In genomic region chrX:71615056-71615455, GRCh38 we compare ENCODE assay signal across 30 cellular contexts. TPM values are rescaled to one million over a fixed set of nuclear protein-coding genes. Genes with fewer than 3 reads are reported as not detected.
DNase-seq lines count a peak whose midpoint lies in the region; ATAC-seq, FAIRE-seq and TF ChIP-seq lines count a peak whose summit lies in the region.
"Had no signal": no experiment of that assay in that cellular context is flagged by ENCODE, and none has a peak within 500 bp of the region (broad histone marks: within the 10 kb centered on the region; RNA-seq: fewer than 3 reads in every experiment).

No MANE protein-coding gene starts in this region.

- TF ChIP-seq POLR2A in GM12878 (IDR thresholded peaks at IDR 0.05; ENCODE audit: low read depth, low read length), result no peak

- no peaks in the 10 kb centered on the region for H3K9me3 ChIP-seq in T-helper 17 cell (ENCODE audit: control insufficient read depth, low read length, poor library complexity, severe bottlenecking)
- H3K9me3 ChIP-seq in GM12878 (replicated peaks; ENCODE audit: control insufficient read depth, insufficient read depth, low read length), result no peaks in the 10 kb centered on the region; the same call in 2 of the 3 replicates
- H3K9me3 ChIP-seq: neutrophil, psoas muscle had no signal

- no peak for TF ChIP-seq CTCF in GM12878 (IDR thresholded peaks at IDR 0.05 in 2 of 3, conservative IDR thresholded peaks at IDR 0.05 in 1 of 3; ENCODE audit: control insufficient read depth in 2 of 3, extremely low read depth in 1 of 3, insufficient read depth in 1 of 3, low read depth in 3 of 3, low read length in 3 of 3)

- H3K79me2 ChIP-seq in GM12878 (ENCODE audit: control insufficient read depth, insufficient read depth, low read length), result peaks cover 22% of the 10 kb centered on the region

- H3K27me3 Mint-ChIP-seq in activated naive CD4-positive, alpha-beta T cell treated with anti-CD3 and anti-CD28 coated beads for 36 hours (ENCODE audit: low read depth), result no peaks in the 10 kb centered on the region
- no peaks in the 10 kb centered on the region for H3K27me3 Mint-ChIP-seq in T-helper 17 cell
- no peaks in the 10 kb centered on the region for H3K27me3 Mint-ChIP-seq in stimulated activated memory B cell treated with anti-CD40 and anti-IgM and Interleukin-4, amounts not matched to agents 10 μg/mL and 1 μg/mL and 100 μg/mL, for 72 hours

- no peak for TF ChIP-seq EP300 in GM12878 (IDR thresholded peaks at IDR 0.05; ENCODE audit: borderline replicate concordance in 1 of 2, control insufficient read depth in 1 of 2, low read depth in 2 of 2, low read length in 2 of 2)

- ATAC-seq in T-helper 17 cell (no peak), GM12878 (no peak)
- no peak for ATAC-seq in stimulated activated memory B cell treated with anti-CD40 and anti-IgM and Interleukin-4, amounts not matched to agents 10 μg/mL and 1 μg/mL and 100 μg/mL, for 72 hours
- ATAC-seq: activated CD4-positive, CD25-positive, alpha-beta regulatory T cell treated with anti-CD3 and anti-CD28 coated beads, Interleukin-2, amount 50 U/mL, for 24 hours; psoas muscle had no signal

- SMC1A ChIA-PET in GM12878 (lab: Charles Lee; ENCODE audit: uncharacterized antibody, unreplicated experiment), result interaction anchor here (0.9 to 5.0 kb wide), 5 partner anchors 8 to 79 kb away, joined by 3 to 33 read pairs (median 3); no protein-coding TSS in a partner anchor

- peaks cover 11% of the 10 kb centered on the region for H3K4me1 ChIP-seq in GM12878 (ENCODE audit: control insufficient read depth, insufficient read depth, low read length)
- H3K4me1 ChIP-seq: psoas muscle had no signal

- 83% methylated on average over 4 of the region's 4 CpGs for WGBS in GM12878 (ENCODE audit: insufficient coverage, insufficient replicate concordance, low lambda C conversion rate, missing lambda C conversion rate)

- peaks cover 32% of the 10 kb centered on the region for H3K36me3 Mint-ChIP-seq in activated naive CD4-positive, alpha-beta T cell treated with anti-CD3 and anti-CD28 coated beads for 36 hours (ENCODE audit: low read depth)
- H3K36me3 Mint-ChIP-seq in T-helper 17 cell (ENCODE audit: low read depth), result peaks cover 6% of the 10 kb centered on the region
- H3K36me3 Mint-ChIP-seq in stimulated activated memory B cell treated with anti-CD40 and anti-IgM and Interleukin-4, amounts not matched to agents 10 μg/mL and 1 μg/mL and 100 μg/mL, for 72 hours, result peaks cover 41% of the 10 kb centered on the region

- no peak overlapping the region for H2AFZ ChIP-seq in GM12878 (ENCODE audit: control insufficient read depth, low read depth, low read length)
- H2AFZ ChIP-seq: PC-9 had no signal

- H3K9ac ChIP-seq in GM12878 (ENCODE audit: control insufficient read depth, insufficient read depth, low read length), result no peak overlapping the region
- H3K9ac ChIP-seq: BLaER1 treated with 17β-estradiol and CSF1 and Interleukin-3, amounts not matched to agents 10 nM and 100 nM; KMS-11 had no signal

- peaks cover 0 to 3% of the 10 kb centered on the region in 2 experiments; a peak in 2 of 4 replicates for H3K36me3 ChIP-seq in GM12878 (ENCODE audit: control insufficient read depth in 2 of 2, insufficient read depth in 2 of 2, low read length in 1 of 2)

- CTCF ChIA-PET in activated naive CD4-positive, alpha-beta T cell treated with anti-CD3 and anti-CD28 coated beads for 36 hours (lab: Charles Lee), result interaction anchor here (0.6 to 1.4 kb wide), 2 partner anchors 37 to 146 kb away, joined by 4 to 6 read pairs; no protein-coding TSS in a partner anchor
- CTCF ChIA-PET in GM12878 (lab: Yijun Ruan, JAX), result interaction anchor here (0.8 to 1.4 kb wide), 3 partner anchors 18 to 35 kb away, joined by 4 to 5 read pairs (median 5); no protein-coding TSS in a partner anchor

- DNase-seq in activated naive CD4-positive, alpha-beta T cell treated with anti-CD3 and anti-CD28 coated beads for 36 hours, result no peak
- no peak for DNase-seq in activated naive CD4-positive, alpha-beta T cell (lab: John Stamatoyannopoulos, UW)
- DNase-seq in T-helper 17 cell, result no peak
- DNase-seq in GM12878 (ENCODE audit: low read depth, low spot score), result no peak
- DNase-seq in foreskin melanocyte, result no peak
- DNase-seq in NCI-H2196 (lab: John Stamatoyannopoulos, UW; ENCODE audit: unreplicated experiment), result no peak
- DNase-seq: activated CD8-positive, alpha-beta memory T cell treated with anti-CD3 and anti-CD28 coated beads, Interleukin-2, amount 50 U/mL, for 4 hours; activated naive CD4-positive, alpha-beta T cell treated with anti-CD3 and anti-CD28 coated beads, Interleukin-2, amount 50 U/mL, for 16 hours; glutamatergic neuron; kidney glomerular epithelial cell; NCI-H1436; NCI-H510A treated with DMSO at 0.1 percent for 48 hours; PC-9; psoas muscle; Right ventricle myocardium superior; stimulated activated CD8-positive, alpha-beta memory T cell treated with anti-CD3 and anti-CD28 coated beads, Interleukin-4, amount 100 ng/mL, for 48 hours had no signal

- H3K4me1 Mint-ChIP-seq in activated naive CD4-positive, alpha-beta T cell treated with anti-CD3 and anti-CD28 coated beads for 36 hours (ENCODE audit: low read depth), result peaks cover 45% of the 10 kb centered on the region
- H3K4me1 Mint-ChIP-seq in T-helper 17 cell, result peaks cover 34% of the 10 kb centered on the region
- peaks cover 51% of the 10 kb centered on the region for H3K4me1 Mint-ChIP-seq in stimulated activated memory B cell treated with anti-CD40 and anti-IgM and Interleukin-4, amounts not matched to agents 10 μg/mL and 1 μg/mL and 100 μg/mL, for 72 hours

- H4K20me1 ChIP-seq in GM12878 (ENCODE audit: control insufficient read depth, insufficient read depth), result no peaks in the 10 kb centered on the region

- H3K27me3 ChIP-seq in GM12878 (replicated peaks in 1 of 2; ENCODE audit: control insufficient read depth in 2 of 2, insufficient read depth in 2 of 2, low read length in 1 of 2), result no peaks in the 10 kb centered on the region
- H3K27me3 ChIP-seq: neutrophil had no signal

- H3K4me3 Mint-ChIP-seq in activated naive CD4-positive, alpha-beta T cell treated with anti-CD3 and anti-CD28 coated beads for 36 hours, result no peak overlapping the region
- H3K4me3 Mint-ChIP-seq in T-helper 17 cell, result peak overlapping the region; percentile 78
- no peak overlapping the region for H3K4me3 Mint-ChIP-seq in stimulated activated memory B cell treated with anti-CD40 and anti-IgM and Interleukin-4, amounts not matched to agents 10 μg/mL and 1 μg/mL and 100 μg/mL, for 72 hours

- no peak for FAIRE-seq in GM12878 (lab: Jason Lieb, UNC)
- FAIRE-seq: D721Med, GM12892, HTR-8/SVneo, TTC549 had no signal

- peaks cover under 1% of the 10 kb centered on the region for H3K9me3 Mint-ChIP-seq in activated naive CD4-positive, alpha-beta T cell treated with anti-CD3 and anti-CD28 coated beads for 36 hours
- no peaks in the 10 kb centered on the region for H3K9me3 Mint-ChIP-seq in stimulated activated memory B cell treated with anti-CD40 and anti-IgM and Interleukin-4, amounts not matched to agents 10 μg/mL and 1 μg/mL and 100 μg/mL, for 72 hours

- no peak overlapping the region for H3K4me3 ChIP-seq in GM12878
- H3K4me3 ChIP-seq: BLaER1 treated with 17β-estradiol and CSF1 and Interleukin-3, amounts not matched to agents 10 nM and 100 nM; lung; PC-9; psoas muscle had no signal

- no TSS peak for BruUV-seq in GM12878 (replicated peaks; lab: Mats Ljungman, UMichigan)

- no peak for TF ChIP-seq RAD21 in GM12878 (IDR thresholded peaks at IDR 0.05; ENCODE audit: insufficient read depth, low read depth, low read length)

- peak overlapping the region; percentile 30; the same call in 1 of the 2 replicates for H3K27ac ChIP-seq in GM12878 (ENCODE audit: control insufficient read depth, insufficient read depth)
- H3K27ac ChIP-seq: BLaER1 treated with 17β-estradiol and CSF1 and Interleukin-3, amounts not matched to agents 10 nM and 100 nM; KMS-11; neutrophil; PC-9; psoas muscle had no signal

- RAD21 ChIA-PET in GM12878 (lab: Charles Lee; ENCODE audit: unreplicated experiment), result interaction anchor here (1.0 kb wide), 1 partner anchor 18 kb away, joined by 3 read pairs; no protein-coding TSS in a partner anchor

- in situ Hi-C loops in GM12878 (cut with MboI), result loop anchor here (5.0 kb wide), 1 partner anchor 37 kb away; no protein-coding TSS in a partner anchor

- POLR2A ChIA-PET in GM12878 (lab: Charles Lee), result interaction anchor here (1.3 kb wide), 1 partner anchor 8 kb away, joined by 3 read pairs; no protein-coding TSS in a partner anchor

- peak overlapping the region; percentile 69 for H3K27ac Mint-ChIP-seq in activated naive CD4-positive, alpha-beta T cell treated with anti-CD3 and anti-CD28 coated beads for 36 hours
- no peak overlapping the region for H3K27ac Mint-ChIP-seq in T-helper 17 cell
- H3K27ac Mint-ChIP-seq in stimulated activated memory B cell treated with anti-CD40 and anti-IgM and Interleukin-4, amounts not matched to agents 10 μg/mL and 1 μg/mL and 100 μg/mL, for 72 hours, result peak overlapping the region; percentile 84

- intact Hi-C loops in activated naive CD4-positive, alpha-beta T cell treated with anti-CD3 and anti-CD28 coated beads for 36 hours (cut with micrococcal nuclease), result loop anchor here (10.0 kb wide), 1 partner anchor 1010 kb away; no protein-coding TSS in a partner anchor
- intact Hi-C loops in GM12878 (cut with micrococcal nuclease; ENCODE audit: unreplicated experiment), result loop anchor here (5.0 kb wide), 1 partner anchor 73 kb away; no protein-coding TSS in a partner anchor

- H3K4me2 ChIP-seq in GM12878 (ENCODE audit: control insufficient read depth, insufficient read depth), result no peak overlapping the region; the same call in 1 of the 2 replicates
- H3K4me2 ChIP-seq: BLaER1 treated with 17β-estradiol and CSF1 and Interleukin-3, amounts not matched to agents 10 nM and 100 nM; KMS-11; PC-9 had no signal

RNA-seq across cellular contexts. Expression of gene CXCR3, which starts 3.3 kb away (rescaled TPM):
- total RNA-seq in activated naive CD4-positive, alpha-beta T cell treated with anti-CD3 and anti-CD28 coated beads for 36 hours, result 1 to 10 TPM; 2.1 to 2.5 TPM
- total RNA-seq in T-helper 17 cell (1 to 10 TPM; 3.1 to 5.8 TPM), GM12878 (2014; rRNA removed) (18.0 and 24.9 TPM in 2 replicates), GM12878 (2014; rRNA removed; fragmentation: Illumina TruSeq; extraction: Trizol) (4.5 and 6.8 TPM in 2 replicates), GM12878 (2021) (45.4 and 48.2 TPM in 2 replicates)
- total RNA-seq in GM12878 (2013; cell fraction: nucleolus; rRNA removed), result 7.8 and 8.0 TPM in 2 replicates
- polyA plus RNA-seq in GM12878 (2011; ENCODE audit: low read depth), result 20.9 TPM
- polyA plus RNA-seq in GM12878 (2011; rRNA removed) (0.37 and 3.0 TPM in 2 replicates), GM12878 (2014; fragmentation: Illumina TruSeq; extraction: Trizol) (1.7 and 11.7 TPM in 2 replicates), GM12878 (2014; fragmentation: Nextera tagmentation; extraction: Ambion mirVana) (1 to 10 TPM; 1.4 to 6.7 TPM), GM12878 (2014; rRNA removed) (19.7 and 27.7 TPM in 2 replicates), GM12878 (2016; fragmentation: Nextera tagmentation; extraction: Ambion mirVana) (10 to 100 TPM; 47.6 to 48.0 TPM)
- polyA plus RNA-seq in GM12878 (2011; cell fraction: cytosol; rRNA removed), result 5.1 and 8.0 TPM in 2 replicates
- 12.0 and 20.8 TPM in 2 replicates for polyA plus RNA-seq in GM12878 (2011; cell fraction: nucleus; rRNA removed)
- 24.8 and 41.5 TPM in 2 replicates for polyA plus RNA-seq in GM12878 (2012)
- 3.9 and 8.1 TPM in 2 replicates for polyA minus RNA-seq in GM12878 (2011; rRNA and poly(A)+ RNA removed)
- polyA minus RNA-seq in GM12878 (2011; cell fraction: cytosol; rRNA and poly(A)+ RNA removed), result 7.7 and 10.4 TPM in 2 replicates
- polyA minus RNA-seq in GM12878 (2011; cell fraction: nucleus; rRNA and poly(A)+ RNA removed), result 12.7 and 27.5 TPM in 2 replicates
- total RNA-seq: dermis microvascular lymphatic vessel endothelial cell, H4, PC-9, temporal lobe, urinary bladder had no signal

RNA-seq across cellular contexts. Expression of gene GCNA, which starts 36.8 kb away (rescaled TPM):
- total RNA-seq in activated naive CD4-positive, alpha-beta T cell treated with anti-CD3 and anti-CD28 coated beads for 36 hours, result 1 to 10 TPM; 2.8 to 2.9 TPM
- total RNA-seq in T-helper 17 cell (1 to 10 TPM; 1.2 to 1.3 TPM), GM12878 (2014; rRNA removed) (0.62 and 1.8 TPM in 2 replicates), GM12878 (2014; rRNA removed; fragmentation: Illumina TruSeq; extraction: Trizol) (1.4 and 1.9 TPM in 2 replicates), GM12878 (2021) (1.0 and 1.3 TPM in 2 replicates)
- total RNA-seq in GM12878 (2013; cell fraction: nucleolus; rRNA removed), result 5.3 and 7.3 TPM in 2 replicates
- polyA plus RNA-seq in GM12878 (2011; ENCODE audit: low read depth), result 0.51 TPM
- polyA plus RNA-seq in GM12878 (2011; rRNA removed) (1.3 and 2.1 TPM in 2 replicates), GM12878 (2014; fragmentation: Illumina TruSeq; extraction: Trizol) (1.6 and 2.8 TPM in 2 replicates), GM12878 (2014; fragmentation: Nextera tagmentation; extraction: Ambion mirVana) (1 to 10 TPM in 1 of 2 experiments, under 1 TPM in 1; 0.69 to 1.1 TPM), GM12878 (2014; rRNA removed) (0.81 and 1.4 TPM in 2 replicates), GM12878 (2016; fragmentation: Nextera tagmentation; extraction: Ambion mirVana) (under 1 TPM; 0.37 to 0.72 TPM)
- 0.51 and 0.53 TPM in 2 replicates for polyA plus RNA-seq in GM12878 (2011; cell fraction: cytosol; rRNA removed)
- polyA plus RNA-seq in GM12878 (2011; cell fraction: nucleus; rRNA removed), result 4.2 and 6.0 TPM in 2 replicates
- polyA plus RNA-seq in GM12878 (2012), result 0.58 and 1.4 TPM in 2 replicates
- polyA minus RNA-seq in GM12878 (2011; rRNA and poly(A)+ RNA removed), result 1.3 and 1.8 TPM in 2 replicates
- not detected in 2 replicates for polyA minus RNA-seq in GM12878 (2011; cell fraction: cytosol; rRNA and poly(A)+ RNA removed)
- polyA minus RNA-seq in GM12878 (2011; cell fraction: nucleus; rRNA and poly(A)+ RNA removed), result 1.3 and 1.6 TPM in 2 replicates
